19 cellular contexts compared by ENCODE assay signal in the genomic region with DNA sequence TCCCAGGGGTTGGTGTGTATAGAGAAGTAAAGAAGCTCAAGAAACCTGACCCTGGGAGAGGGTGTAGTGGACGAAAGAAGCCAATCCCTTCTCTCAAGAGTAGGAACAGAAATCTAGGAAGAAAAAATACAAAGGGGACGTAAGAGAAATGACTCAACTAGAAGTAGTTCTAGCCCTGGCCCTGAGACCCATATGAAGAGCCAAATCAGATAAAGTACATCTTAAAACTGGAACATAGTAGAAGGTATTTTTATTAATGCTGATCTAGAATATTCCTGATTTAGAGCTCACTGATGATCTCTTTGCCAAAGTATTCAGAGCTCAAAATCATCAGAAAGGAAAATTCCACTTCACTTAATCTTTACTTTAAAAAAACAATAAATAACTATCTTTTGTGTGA.
DNase-seq lines count a peak whose midpoint lies in the region; ATAC-seq and TF ChIP-seq lines count a peak whose summit lies in the region.
"Had no signal": no experiment of that assay in that cellular context is flagged by ENCODE, and none has a peak within 500 bp of the region (broad histone marks: within the 10 kb centered on the region; RNA-seq: fewer than 3 reads in every experiment).

No MANE protein-coding gene starts in this region.

- peak overlapping the region; percentile 33 for H3K9ac ChIP-seq in adipocyte (ENCODE audit: low read length)

- no peak for TF ChIP-seq CTCF in left ventricle myocardium inferior (IDR thresholded peaks at IDR 0.05; ENCODE audit: borderline replicate concordance)
- no peak for TF ChIP-seq CTCF in vagina (IDR thresholded peaks at IDR 0.05)

- H3K4me1 ChIP-seq in left ventricle myocardium inferior (peaks cover 9% of the 10 kb centered on the region), adipocyte (ENCODE audit: control insufficient read depth, insufficient read depth, low read length) (peaks cover 77% of the 10 kb centered on the region), vagina (peaks cover 16% of the 10 kb centered on the region)
- H3K4me1 ChIP-seq: A549, tibial nerve had no signal

- H3K27ac ChIP-seq in left ventricle myocardium inferior (replicated peaks): no peak overlapping the region
- H3K27ac ChIP-seq in vagina: peak overlapping the region; percentile 21
- H3K27ac ChIP-seq: A549, tibial nerve, VCaP had no signal

- ATAC-seq in Right ventricle myocardium superior (ENCODE audit: poor library complexity): peak; percentile 25
- ATAC-seq: A549; stimulated activated naive B cell treated with anti-CD40 and anti-IgM and Interleukin-4, amounts not matched to agents 10 μg/mL and 1 μg/mL and 100 μg/mL, for 72 hours had no signal

- H3K9me3 ChIP-seq in left ventricle myocardium inferior (replicated peaks): no peaks in the 10 kb centered on the region
- H3K9me3 ChIP-seq in adipocyte (ENCODE audit: control insufficient read depth, low read length): no peaks in the 10 kb centered on the region
- H3K9me3 ChIP-seq in vagina: no peaks in the 10 kb centered on the region
- H3K9me3 ChIP-seq: A549, tibial nerve had no signal

- TF ChIP-seq POLR2A in vagina (IDR thresholded peaks at IDR 0.05): no peak

- no peak overlapping the region for H3K4me3 ChIP-seq in left ventricle myocardium inferior
- no peak overlapping the region for H3K4me3 ChIP-seq in adipocyte (ENCODE audit: low read length)
- H3K4me3 ChIP-seq in vagina: no peak overlapping the region
- H3K4me3 ChIP-seq: A549, tibial nerve had no signal

- H3K27me3 ChIP-seq in left ventricle myocardium inferior (ENCODE audit: low read depth) (no peaks in the 10 kb centered on the region), adipocyte (replicated peaks; ENCODE audit: control insufficient read depth, insufficient read depth, low read length) (no peaks in the 10 kb centered on the region), vagina (no peaks in the 10 kb centered on the region)
- H3K27me3 ChIP-seq: tibial nerve had no signal

- no peaks in the 10 kb centered on the region for H3K36me3 ChIP-seq in left ventricle myocardium inferior
- no peaks in the 10 kb centered on the region for H3K36me3 ChIP-seq in adipocyte (ENCODE audit: control insufficient read depth, insufficient read depth, low read length, severe bottlenecking)
- H3K36me3 ChIP-seq in vagina: no peaks in the 10 kb centered on the region
- H3K36me3 ChIP-seq: tibial nerve had no signal

- intact Hi-C loops in Right ventricle myocardium superior (cut with DNase I): no loop called here
- intact Hi-C loops in left ventricle myocardium inferior (cut with micrococcal nuclease): no loop called here
- intact Hi-C loops in vagina (cut with DNase I): no loop called here

- no peak for DNase-seq in Right ventricle myocardium superior
- DNase-seq in left ventricle myocardium inferior: no peak
- peak; percentile 66 for DNase-seq in adipocyte (ENCODE audit: low read depth)
- peak; percentile 2 for DNase-seq in fibroblast of the conjunctiva (ENCODE audit: low read depth)
- no peak for DNase-seq in vagina (ENCODE audit: extremely low spot score in 2 of 2)
- no peak for DNase-seq in NCI-H146 treated with DMSO at 0.1 percent for 48 hours (lab: John Stamatoyannopoulos, UW; ENCODE audit: unreplicated experiment)
- no peak for DNase-seq in activated CD4-positive, alpha-beta T cell treated with anti-CD3 and anti-CD28 coated beads for 1 hour
- DNase-seq in activated T-cell treated with anti-CD3 and anti-CD28 coated beads, Interleukin-2, amount 50 U/mL, for 1 hour: no peak
- DNase-seq: activated CD4-positive, alpha-beta T cell treated with anti-CD3 and anti-CD28 coated beads, Interleukin-2, amount 50 U/mL, for 48 hours; activated T-cell treated with anti-CD3 and anti-CD28 coated beads, Interleukin-2, amount 50 U/mL, for 48 hours; CD4-positive, alpha-beta T cell; effector memory CD4-positive, alpha-beta T cell; NCI-H146; RPMI8226; stimulated activated naive B cell treated with anti-CD40 and anti-IgM and Interleukin-4, amounts not matched to agents 10 μg/mL and 1 μg/mL and 100 μg/mL, for 72 hours; SW 1271 had no signal

Comparison
In these comparisons a context has a peak if more than half of its experiments do, and no peak if none do; other contexts are left out.
1. DNase-seq: peak in adipocyte (single experiment) and fibroblast of the conjunctiva (single experiment); none in Right ventricle myocardium superior (single experiment), left ventricle myocardium inferior (single experiment), vagina (0 of 2), NCI-H146 treated with DMSO at 0.1 percent for 48 hours (single experiment), activated CD4-positive, alpha-beta T cell treated with anti-CD3 and anti-CD28 coated beads for 1 hour (single experiment) and activated T-cell treated with anti-CD3 and anti-CD28 coated beads, Interleukin-2, amount 50 U/mL, for 1 hour (single experiment).